14 cellular contexts compared by ENCODE assay signal in the genomic region with DNA sequence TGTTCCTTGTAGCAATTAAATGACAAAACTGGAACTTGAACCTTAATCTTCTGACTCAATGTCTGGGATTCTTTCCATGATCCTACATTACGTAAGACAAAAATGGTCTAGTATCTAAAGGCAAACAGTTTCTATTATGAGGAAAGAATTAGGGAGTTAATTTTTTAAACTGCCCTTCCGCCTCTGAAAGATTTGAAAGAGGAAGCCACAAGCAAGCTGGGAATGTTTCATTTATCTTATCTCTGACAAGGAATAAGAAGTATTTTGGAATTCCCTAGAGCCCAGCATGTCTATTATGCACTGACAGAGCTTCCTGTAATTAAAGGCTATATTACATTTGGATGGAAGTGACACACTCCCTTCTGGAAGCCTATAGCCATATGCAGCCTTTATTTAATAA.
DNase-seq lines count a peak whose midpoint lies in the region; ATAC-seq and TF ChIP-seq lines count a peak whose summit lies in the region.
"Had no signal": no experiment of that assay in that cellular context is flagged by ENCODE, and none has a peak within 500 bp of the region (broad histone marks: within the 10 kb centered on the region; RNA-seq: fewer than 3 reads in every experiment).

No MANE protein-coding gene starts in this region.

- H3K27ac ChIP-seq in RWPE1 = no peak overlapping the region
- no peak overlapping the region for H3K27ac ChIP-seq in GM23338 (ENCODE audit: low read depth)
- H3K27ac ChIP-seq in sigmoid colon = no peak overlapping the region
- H3K27ac ChIP-seq: gastroesophageal sphincter had no signal

- intact Hi-C loops in activated CD8-positive, alpha-beta T cell treated with anti-CD3 and anti-CD28 coated beads for 36 hours (cut with micrococcal nuclease) = no loop called here
- intact Hi-C loops in sigmoid colon (cut with DNase I) = no loop called here

- H3F3A ChIP-seq in GM23338 (replicated peaks; ENCODE audit: low read depth) = no peaks in the 10 kb centered on the region

- peaks cover 4% of the 10 kb centered on the region for H3K9me3 Mint-ChIP-seq in activated CD8-positive, alpha-beta T cell treated with anti-CD3 and anti-CD28 coated beads for 36 hours
- H3K9me3 Mint-ChIP-seq in GM23338 = peaks cover 3% of the 10 kb centered on the region; the same call in 1 of the 3 replicates

- no peak for TF ChIP-seq POLR2A in sigmoid colon (IDR thresholded peaks at IDR 0.05)

- H3K4me1 ChIP-seq in GM23338 (ENCODE audit: insufficient read depth) (peaks cover 14% of the 10 kb centered on the region), sigmoid colon (no peaks in the 10 kb centered on the region)
- H3K4me1 ChIP-seq: gastroesophageal sphincter had no signal

- no peaks in the 10 kb centered on the region for H3K27me3 Mint-ChIP-seq in activated CD8-positive, alpha-beta T cell treated with anti-CD3 and anti-CD28 coated beads for 36 hours
- H3K27me3 Mint-ChIP-seq in GM23338 (ENCODE audit: insufficient read depth, low read depth, poor library complexity) = no peaks in the 10 kb centered on the region

- H3K4me1 Mint-ChIP-seq in activated CD8-positive, alpha-beta T cell treated with anti-CD3 and anti-CD28 coated beads for 36 hours (ENCODE audit: low read depth) = no peaks in the 10 kb centered on the region
- H3K4me1 Mint-ChIP-seq in GM23338 = peaks cover 12% of the 10 kb centered on the region

- CTCF ChIA-PET in RWPE1 (lab: Yijun Ruan, JAX) = no interaction called here
- CTCF ChIA-PET in activated CD8-positive, alpha-beta T cell treated with anti-CD3 and anti-CD28 coated beads for 36 hours (lab: Charles Lee) = no interaction called here

- no peak overlapping the region for H2AFZ ChIP-seq in GM23338

- WGBS in sigmoid colon, 2 donors = 83 to 87% methylated on average over 2 of the region's 2 CpGs

- no peak overlapping the region for H3K27ac Mint-ChIP-seq in activated CD8-positive, alpha-beta T cell treated with anti-CD3 and anti-CD28 coated beads for 36 hours
- H3K27ac Mint-ChIP-seq in GM23338 = no peak overlapping the region

- H3K4me3 ChIP-seq in fibroblast of mammary gland (ENCODE audit: control insufficient read depth, low read depth, low read length) (no peak overlapping the region), GM23338 (no peak overlapping the region), sigmoid colon (no peak overlapping the region)
- H3K4me3 ChIP-seq: gastroesophageal sphincter had no signal

- ATAC-seq in omental fat pad (ENCODE audit: low FRiP score) (peak; percentile 62), GM21360 (IDR thresholded peaks at IDR 0.05; ENCODE audit: unreplicated experiment) (no peak), GM23338 (no peak)
- no peak for ATAC-seq in activated CD8-positive, alpha-beta T cell treated with anti-CD3 and anti-CD28 coated beads for 36 hours
- ATAC-seq: gastroesophageal sphincter had no signal

- H3K9me2 ChIP-seq in GM23338 (ENCODE audit: insufficient read depth) = 0 out of 2 replicates have a peak, but pooled peaks cover 6% of the 10 kb centered on the region

- DNase-seq in ELR (ENCODE audit: low read depth) = peak; percentile 62
- peak; percentile 9 for DNase-seq in RWPE1 (ENCODE audit: low spot score)
- peak; percentile 84 for DNase-seq in fibroblast of mammary gland (ENCODE audit: low read depth)
- DNase-seq in omental fat pad (ENCODE audit: low spot score) = no peak
- no peak for DNase-seq in activated CD8-positive, alpha-beta T cell treated with anti-CD3 and anti-CD28 coated beads for 36 hours
- no peak for DNase-seq in GM23338 (ENCODE audit: low spot score)
- DNase-seq in sigmoid colon = no peak
- DNase-seq: amygdala, DMS 273 treated with DMSO at 0.1 percent for 48 hours, KBM-7, midbrain, NCI-H446 treated with DMSO at 0.1 percent for 48 hours had no signal

- H3K36me3 ChIP-seq in GM23338 (ENCODE audit: insufficient read depth) (no peaks in the 10 kb centered on the region), sigmoid colon (no peaks in the 10 kb centered on the region)
- H3K36me3 ChIP-seq: gastroesophageal sphincter had no signal

- H3K4me3 Mint-ChIP-seq in activated CD8-positive, alpha-beta T cell treated with anti-CD3 and anti-CD28 coated beads for 36 hours = no peak overlapping the region
- no peak overlapping the region for H3K4me3 Mint-ChIP-seq in GM23338

- TF ChIP-seq CTCF in RWPE1 (conservative IDR thresholded peaks at IDR 0.05; ENCODE audit: low read depth) (no peak), fibroblast of mammary gland (conservative IDR thresholded peaks at IDR 0.05; ENCODE audit: control insufficient read depth, insufficient read depth, low read depth, low read length) (no peak), omental fat pad (IDR thresholded peaks at IDR 0.05) (no peak), GM23338 (conservative IDR thresholded peaks at IDR 0.05; ENCODE audit: low read depth in 2 of 2) (no peak), sigmoid colon (IDR thresholded peaks at IDR 0.05) (no peak)
- no peak for TF ChIP-seq CTCF in activated CD8-positive, alpha-beta T cell treated with anti-CD3 and anti-CD28 coated beads for 36 hours (IDR thresholded peaks at IDR 0.05)

- no peak overlapping the region for H3K4me2 ChIP-seq in GM23338

- no peaks in the 10 kb centered on the region for H3K36me3 Mint-ChIP-seq in activated CD8-positive, alpha-beta T cell treated with anti-CD3 and anti-CD28 coated beads for 36 hours (ENCODE audit: low read depth)
- no peaks in the 10 kb centered on the region for H3K36me3 Mint-ChIP-seq in GM23338 (ENCODE audit: low read depth)

- no peaks in the 10 kb centered on the region for H3K9me3 ChIP-seq in sigmoid colon
- H3K9me3 ChIP-seq: gastroesophageal sphincter had no signal

- TF ChIP-seq EP300 in sigmoid colon (IDR thresholded peaks at IDR 0.05) = no peak

- no peaks in the 10 kb centered on the region for H4K20me1 ChIP-seq in GM23338 (replicated peaks; ENCODE audit: insufficient read depth)

- H3K79me2 ChIP-seq in GM23338 (replicated peaks; ENCODE audit: insufficient read depth) = no peaks in the 10 kb centered on the region

- POLR2A ChIA-PET in RWPE1 (lab: Yijun Ruan, JAX; ENCODE audit: low non-redundant PET) = no interaction called here
- POLR2A ChIA-PET in activated CD8-positive, alpha-beta T cell treated with anti-CD3 and anti-CD28 coated beads for 36 hours (lab: Charles Lee) = no interaction called here

- H3K27me3 ChIP-seq in GM23338 (ENCODE audit: insufficient read depth) (no peaks in the 10 kb centered on the region), sigmoid colon (no peaks in the 10 kb centered on the region)
- H3K27me3 ChIP-seq: gastroesophageal sphincter had no signal

TF ChIP-seq in GM23338, 12 proteins besides CTCF, POLR2A, EP300 and RAD21 (continues in another document):
- TF ChIP-seq NANOG (IDR thresholded peaks at IDR 0.05; ENCODE audit: borderline replicate concordance) (no peak), STAT1 (IDR thresholded peaks at IDR 0.05; ENCODE audit: unreplicated experiment) (no peak), REST (IDR thresholded peaks at IDR 0.05; ENCODE audit: unreplicated experiment) (no peak), JUNB (IDR thresholded peaks at IDR 0.05; ENCODE audit: unreplicated experiment) (no peak), ZNF114 (CRISPR knock-in tag; IDR thresholded peaks at IDR 0.05) (no peak), POLR2AphosphoS5 (IDR thresholded peaks at IDR 0.05; ENCODE audit: low read depth) (no peak), EZH2phosphoT487 (IDR thresholded peaks at IDR 0.05; ENCODE audit: unreplicated experiment) (no peak), ZNF331 (CRISPR knock-in tag; IDR thresholded peaks at IDR 0.05; ENCODE audit: low read depth) (no peak), ETS1 (IDR thresholded peaks at IDR 0.05) (no peak)

Comparison
In these comparisons a context has a peak if more than half of its experiments do, and no peak if none do; other contexts are left out.
1. DNase-seq: peak in ELR (single experiment), RWPE1 (single experiment) and fibroblast of mammary gland (single experiment); none in omental fat pad (single experiment), activated CD8-positive, alpha-beta T cell treated with anti-CD3 and anti-CD28 coated beads for 36 hours (single experiment), GM23338 (single experiment) and sigmoid colon (single experiment).